In the genomic region with DNA sequence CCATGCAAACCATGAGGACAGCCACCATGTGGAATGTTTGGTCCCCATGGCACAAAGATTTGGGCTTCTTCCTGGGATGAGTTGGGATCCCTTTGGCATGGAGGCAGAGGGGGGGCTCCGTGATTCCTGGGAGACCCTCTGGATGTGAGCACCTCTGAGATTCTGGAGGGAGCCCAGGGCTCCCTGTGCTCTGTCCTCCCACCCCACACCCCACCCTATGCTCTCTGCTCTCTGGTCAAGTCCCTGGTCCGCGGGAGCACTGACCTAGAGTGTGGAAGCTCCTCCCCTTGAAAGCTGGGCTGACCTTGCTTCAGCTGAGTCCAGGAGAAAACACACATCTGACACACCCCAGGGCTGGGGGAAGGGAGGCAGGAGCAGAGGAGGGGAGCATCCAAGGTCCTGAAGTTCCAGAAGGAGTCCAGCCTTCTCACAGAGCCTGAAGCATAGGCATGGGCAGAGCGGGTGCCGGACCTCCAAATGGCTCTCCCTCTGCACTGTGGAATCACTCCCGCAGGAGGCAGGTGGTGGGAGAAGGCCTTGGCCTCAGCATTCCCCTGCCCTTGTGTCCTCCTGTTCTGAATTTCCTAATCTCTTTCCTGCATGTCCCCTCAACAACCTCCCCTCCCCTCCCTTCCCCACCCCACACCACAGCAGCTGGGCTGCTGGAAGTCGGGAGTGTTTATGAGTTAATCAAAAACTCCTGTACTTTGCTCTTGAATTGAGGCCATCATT, we compare ENCODE assay signal across 9 cellular contexts. TPM values are rescaled to one million over a fixed set of nuclear protein-coding genes. Genes with fewer than 3 reads are reported as not detected.
DNase-seq lines count a peak whose midpoint lies in the region; ATAC-seq and TF ChIP-seq lines count a peak whose summit lies in the region.
"Had no signal": no experiment of that assay in that cellular context is flagged by ENCODE, and none has a peak within 500 bp of the region (broad histone marks: within the 10 kb centered on the region; RNA-seq: fewer than 3 reads in every experiment).

No MANE protein-coding gene starts in this region.

- H3K4me3 ChIP-seq in dorsolateral prefrontal cortex, result no peak overlapping the region
- H3K4me3 ChIP-seq: GM12878 had no signal

- DNase-seq in GM03348 (ENCODE audit: low spot score) (peak; percentile 56), dorsolateral prefrontal cortex (peak in 4 of 10 donors; percentile 19 to 39 (median 26)), sciatic nerve (ENCODE audit: low spot score) (peak; percentile 86), NCI-H1694 treated with DMSO at 0.1 percent for 48 hours (lab: John Stamatoyannopoulos, UW) (no peak), activated T-cell treated with anti-CD3 and anti-CD28 coated beads for 4 hours (no peak)

- H3K27ac ChIP-seq in dorsolateral prefrontal cortex (peak overlapping the region in 30 of 59 donors; percentile 11 to 78 (median 58)), layer of hippocampus (ENCODE audit: low read depth, low read length) (peak overlapping the region; percentile 1)

- ATAC-seq in sciatic nerve (peak; percentile 90), GM21717 (IDR thresholded peaks at IDR 0.05; ENCODE audit: unreplicated experiment) (no peak), GM21619 (IDR thresholded peaks at IDR 0.05; ENCODE audit: unreplicated experiment) (no peak)
- ATAC-seq: GM12878 had no signal

- no peak for TF ChIP-seq CTCF in dorsolateral prefrontal cortex (IDR thresholded peaks at IDR 0.05 in 54 of 56, conservative IDR thresholded peaks at IDR 0.05 in 2 of 56; ENCODE audit: low read depth in 1 of 56, partially characterized antibody in 56 of 56)

- H3K27me3 ChIP-seq in dorsolateral prefrontal cortex (no peaks in the 10 kb centered on the region), layer of hippocampus (ENCODE audit: control insufficient read depth, insufficient read depth, low read length) (no peaks in the 10 kb centered on the region)

- intact Hi-C loops in dorsolateral prefrontal cortex (cut with DNase I), result no loop called here
- intact Hi-C loops in sciatic nerve (cut with DNase I), result no loop called here

RNA-seq across cellular contexts. Expression of a gene that starts 25.7 kb away (rescaled TPM):
- total RNA-seq in dorsolateral prefrontal cortex, result 10 to 100 TPM; 14.2 to 80.0 (median 30.6) TPM
- 183 TPM for total RNA-seq in sciatic nerve

RNA-seq across cellular contexts. Expression of a gene that starts 47.2 kb away (rescaled TPM):
- 1 to 10 TPM in 71 of 120 experiments, under 1 TPM in 35, not detected in 14; 0.22 to 6.4 (median 1.4) TPM for total RNA-seq in dorsolateral prefrontal cortex
- 33.2 TPM for total RNA-seq in sciatic nerve
- total RNA-seq: GM12878 had no signal

RNA-seq across cellular contexts. Expression of a gene that starts 54.8 kb away (rescaled TPM):
- total RNA-seq in dorsolateral prefrontal cortex (1 to 10 TPM in 4 of 120 experiments, under 1 TPM in 23, not detected in 93; 0.12 to 2.2 (median 0.46) TPM), sciatic nerve (not detected)

Comparison
In these comparisons a context has a peak if more than half of its experiments do, and no peak if none do; other contexts are left out.
1. DNase-seq: peak in GM03348 (single experiment) and sciatic nerve (single experiment); none in NCI-H1694 treated with DMSO at 0.1 percent for 48 hours (single experiment) and activated T-cell treated with anti-CD3 and anti-CD28 coated beads for 4 hours (single experiment).